1 cellular context compared by ENCODE assay signal in the genomic region with DNA sequence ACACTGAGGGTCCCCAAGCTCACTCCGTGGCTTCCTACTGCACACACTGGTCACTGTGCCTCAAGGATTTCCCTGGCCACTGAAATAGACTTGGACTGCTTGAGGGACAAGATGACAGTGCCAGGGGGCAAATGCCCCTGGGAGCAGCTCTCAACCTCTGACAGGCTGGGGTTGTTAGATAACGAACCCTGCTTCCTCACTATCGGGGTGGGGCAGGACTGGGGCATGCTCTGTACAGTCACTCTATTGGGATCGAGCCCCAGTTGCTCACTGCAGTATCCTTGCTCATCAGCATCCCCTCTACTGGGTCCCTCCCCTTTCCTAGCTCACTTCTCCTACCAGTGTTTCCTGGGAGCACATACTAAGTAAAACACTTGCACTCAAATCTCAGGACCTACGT.
TF ChIP-seq lines count a peak whose summit lies in the region.

No MANE protein-coding gene starts in this region.

TF ChIP-seq in K562, 482 proteins besides CTCF, POLR2A, EP300 and RAD21 (continued from another document):
- TF ChIP-seq, protein P1, sequence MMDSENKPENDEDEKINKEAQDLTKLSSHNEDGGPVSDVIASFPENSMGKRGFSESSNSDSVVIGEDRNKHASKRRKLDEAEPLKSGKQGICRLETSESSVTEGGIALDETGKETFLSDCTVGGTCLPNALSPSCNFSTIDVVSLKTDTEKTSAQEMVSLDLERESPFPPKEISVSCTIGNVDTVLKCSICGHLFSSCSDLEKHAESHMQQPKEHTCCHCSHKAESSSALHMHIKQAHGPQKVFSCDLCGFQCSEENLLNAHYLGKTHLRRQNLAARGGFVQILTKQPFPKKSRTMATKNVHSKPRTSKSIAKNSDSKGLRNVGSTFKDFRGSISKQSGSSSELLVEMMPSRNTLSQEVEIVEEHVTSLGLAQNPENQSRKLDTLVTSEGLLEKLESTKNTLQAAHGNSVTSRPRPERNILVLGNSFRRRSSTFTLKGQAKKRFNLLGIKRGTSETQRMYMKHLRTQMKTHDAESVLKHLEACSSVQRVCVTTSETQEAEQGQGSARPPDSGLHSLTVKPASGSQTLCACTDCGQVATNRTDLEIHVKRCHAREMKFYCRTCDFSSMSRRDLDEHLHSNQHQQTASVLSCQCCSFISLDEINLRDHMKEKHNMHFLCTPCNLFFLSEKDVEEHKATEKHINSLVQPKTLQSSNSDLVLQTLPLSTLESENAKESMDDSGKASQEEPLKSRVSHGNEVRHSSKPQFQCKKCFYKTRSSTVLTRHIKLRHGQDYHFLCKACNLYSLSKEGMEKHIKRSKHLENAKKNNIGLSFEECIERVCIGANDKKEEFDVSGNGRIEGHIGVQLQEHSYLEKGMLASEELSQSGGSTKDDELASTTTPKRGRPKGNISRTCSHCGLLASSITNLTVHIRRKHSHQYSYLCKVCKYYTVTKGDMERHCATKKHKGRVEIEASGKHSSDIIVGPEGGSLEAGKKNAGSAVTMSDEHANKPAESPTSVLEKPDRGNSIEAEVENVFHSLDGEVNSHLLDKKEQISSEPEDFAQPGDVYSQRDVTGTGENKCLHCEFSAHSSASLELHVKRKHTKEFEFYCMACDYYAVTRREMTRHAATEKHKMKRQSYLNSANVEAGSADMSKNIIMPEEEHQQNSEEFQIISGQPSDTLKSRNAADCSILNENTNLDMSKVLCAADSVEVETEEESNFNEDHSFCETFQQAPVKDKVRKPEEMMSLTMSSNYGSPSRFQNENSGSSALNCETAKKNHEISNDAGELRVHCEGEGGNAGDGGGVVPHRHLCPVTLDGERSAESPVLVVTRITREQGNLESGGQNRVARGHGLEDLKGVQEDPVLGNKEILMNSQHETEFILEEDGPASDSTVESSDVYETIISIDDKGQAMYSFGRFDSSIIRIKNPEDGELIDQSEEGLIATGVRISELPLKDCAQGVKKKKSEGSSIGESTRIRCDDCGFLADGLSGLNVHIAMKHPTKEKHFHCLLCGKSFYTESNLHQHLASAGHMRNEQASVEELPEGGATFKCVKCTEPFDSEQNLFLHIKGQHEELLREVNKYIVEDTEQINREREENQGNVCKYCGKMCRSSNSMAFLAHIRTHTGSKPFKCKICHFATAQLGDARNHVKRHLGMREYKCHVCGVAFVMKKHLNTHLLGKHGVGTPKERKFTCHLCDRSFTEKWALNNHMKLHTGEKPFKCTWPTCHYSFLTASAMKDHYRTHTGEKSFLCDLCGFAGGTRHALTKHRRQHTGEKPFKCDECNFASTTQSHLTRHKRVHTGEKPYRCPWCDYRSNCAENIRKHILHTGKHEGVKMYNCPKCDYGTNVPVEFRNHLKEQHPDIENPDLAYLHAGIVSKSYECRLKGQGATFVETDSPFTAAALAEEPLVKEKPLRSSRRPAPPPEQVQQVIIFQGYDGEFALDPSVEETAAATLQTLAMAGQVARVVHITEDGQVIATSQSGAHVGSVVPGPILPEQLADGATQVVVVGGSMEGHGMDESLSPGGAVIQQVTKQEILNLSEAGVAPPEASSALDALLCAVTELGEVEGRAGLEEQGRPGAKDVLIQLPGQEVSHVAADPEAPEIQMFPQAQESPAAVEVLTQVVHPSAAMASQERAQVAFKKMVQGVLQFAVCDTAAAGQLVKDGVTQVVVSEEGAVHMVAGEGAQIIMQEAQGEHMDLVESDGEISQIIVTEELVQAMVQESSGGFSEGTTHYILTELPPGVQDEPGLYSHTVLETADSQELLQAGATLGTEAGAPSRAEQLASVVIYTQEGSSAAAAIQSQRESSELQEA (IDR thresholded peaks at IDR 0.05; ENCODE audit: low read depth): no peak
- no peak for TF ChIP-seq ZNF253 (CRISPR knock-in tag; conservative IDR thresholded peaks at IDR 0.05)
- TF ChIP-seq SAFB2 (IDR thresholded peaks at IDR 0.05; ENCODE audit: borderline replicate concordance, low read depth, low read length, severe bottlenecking): no peak
- 0 out of 2 replicates have a peak, but pooled peaks have one; percentile 15 for TF ChIP-seq TAL1 (IDR thresholded peaks at IDR 0.05)
- TF ChIP-seq ZNF143 (CRISPR knock-in tag; IDR thresholded peaks at IDR 0.05): no peak
- TF ChIP-seq SMAD2 (IDR thresholded peaks at IDR 0.05; ENCODE audit: low read depth, low read length): no peak
- TF ChIP-seq BCL6 (CRISPR knock-in tag; IDR thresholded peaks at IDR 0.05): no peak
- no peak for TF ChIP-seq CREM (IDR thresholded peaks at IDR 0.05; ENCODE audit: low read depth)
- TF ChIP-seq ZNF707 (CRISPR knock-in tag; conservative IDR thresholded peaks at IDR 0.05): no peak
- TF ChIP-seq NCOA6 (IDR thresholded peaks at IDR 0.05): no peak
- TF ChIP-seq CBX3 (IDR thresholded peaks at IDR 0.05; ENCODE audit: borderline replicate concordance in 1 of 2, low read length in 2 of 2): no peak
- TF ChIP-seq ZBTB5 (IDR thresholded peaks at IDR 0.05): no peak
- TF ChIP-seq NRF1 (conservative IDR thresholded peaks at IDR 0.05 in 1 of 2, IDR thresholded peaks at IDR 0.05 in 1 of 2): peak in 1 of 2 experiments; percentile 54; a peak in 3 of 4 replicates
- TF ChIP-seq ZFP30 (CRISPR knock-in tag; IDR thresholded peaks at IDR 0.05; ENCODE audit: borderline replicate concordance): no peak
- TF ChIP-seq SRSF7 (optimal IDR thresholded peaks at IDR 0.05; ENCODE audit: low read depth, low read length): no peak
- TF ChIP-seq SMC3 (conservative IDR thresholded peaks at IDR 0.05; ENCODE audit: insufficient read depth, low read depth, low read length): no peak
- no peak for TF ChIP-seq MIER1 (IDR thresholded peaks at IDR 0.05; ENCODE audit: low read depth)
- no peak for TF ChIP-seq PPARD (CRISPR knock-in tag; IDR thresholded peaks at IDR 0.05)
- no peak for TF ChIP-seq PREB (CRISPR knock-in tag; IDR thresholded peaks at IDR 0.05)
- peak; percentile 34; the same call in 1 of the 2 replicates for TF ChIP-seq NCOR1 (IDR thresholded peaks at IDR 0.05)
- TF ChIP-seq CBFA2T2 (conservative IDR thresholded peaks at IDR 0.05): peak; percentile 32; the same call in 1 of the 2 replicates
- TF ChIP-seq E4F1 (CRISPR knock-in tag; IDR thresholded peaks at IDR 0.05; ENCODE audit: borderline replicate concordance): no peak
- no peak for TF ChIP-seq HNRNPH1 (optimal IDR thresholded peaks at IDR 0.05; ENCODE audit: low read depth, low read length)
- TF ChIP-seq ZFP36 (IDR thresholded peaks at IDR 0.05; ENCODE audit: low read depth, low read length, partially characterized antibody): no peak
- no peak for TF ChIP-seq KHSRP (IDR thresholded peaks at IDR 0.05)
- peak; percentile 32; the same call in 1 of the 2 replicates for TF ChIP-seq VEZF1 (CRISPR knock-in tag; IDR thresholded peaks at IDR 0.05)
- no peak for TF ChIP-seq ZNF263 (CRISPR knock-in tag; IDR thresholded peaks at IDR 0.05; ENCODE audit: borderline replicate concordance)
- 0 out of 2 replicates have a peak, but pooled peaks have one; percentile 49 for TF ChIP-seq MYNN (IDR thresholded peaks at IDR 0.05)
- no peak for TF ChIP-seq MYNN (CRISPR knock-in tag; IDR thresholded peaks at IDR 0.05)
- TF ChIP-seq ZNF197 (CRISPR knock-in tag; IDR thresholded peaks at IDR 0.05; ENCODE audit: low read depth): no peak
- TF ChIP-seq TCF3 (CRISPR knock-in tag; IDR thresholded peaks at IDR 0.05): peak; percentile 63
- TF ChIP-seq, protein P2, sequence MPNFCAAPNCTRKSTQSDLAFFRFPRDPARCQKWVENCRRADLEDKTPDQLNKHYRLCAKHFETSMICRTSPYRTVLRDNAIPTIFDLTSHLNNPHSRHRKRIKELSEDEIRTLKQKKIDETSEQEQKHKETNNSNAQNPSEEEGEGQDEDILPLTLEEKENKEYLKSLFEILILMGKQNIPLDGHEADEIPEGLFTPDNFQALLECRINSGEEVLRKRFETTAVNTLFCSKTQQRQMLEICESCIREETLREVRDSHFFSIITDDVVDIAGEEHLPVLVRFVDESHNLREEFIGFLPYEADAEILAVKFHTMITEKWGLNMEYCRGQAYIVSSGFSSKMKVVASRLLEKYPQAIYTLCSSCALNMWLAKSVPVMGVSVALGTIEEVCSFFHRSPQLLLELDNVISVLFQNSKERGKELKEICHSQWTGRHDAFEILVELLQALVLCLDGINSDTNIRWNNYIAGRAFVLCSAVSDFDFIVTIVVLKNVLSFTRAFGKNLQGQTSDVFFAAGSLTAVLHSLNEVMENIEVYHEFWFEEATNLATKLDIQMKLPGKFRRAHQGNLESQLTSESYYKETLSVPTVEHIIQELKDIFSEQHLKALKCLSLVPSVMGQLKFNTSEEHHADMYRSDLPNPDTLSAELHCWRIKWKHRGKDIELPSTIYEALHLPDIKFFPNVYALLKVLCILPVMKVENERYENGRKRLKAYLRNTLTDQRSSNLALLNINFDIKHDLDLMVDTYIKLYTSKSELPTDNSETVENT (CRISPR knock-in tag; IDR thresholded peaks at IDR 0.05): no peak
- TF ChIP-seq CBFA2T3 (IDR thresholded peaks at IDR 0.05): peak; percentile 72
- no peak for TF ChIP-seq HMGN3 (IDR thresholded peaks at IDR 0.05; ENCODE audit: borderline replicate concordance, extremely low read depth, insufficient read length, low read depth, low read length)
- TF ChIP-seq FOXJ3 (CRISPR knock-in tag; IDR thresholded peaks at IDR 0.05): no peak
- TF ChIP-seq MECOM (CRISPR knock-in tag; IDR thresholded peaks at IDR 0.05): no peak
- TF ChIP-seq GABPB2 (CRISPR knock-in tag; conservative IDR thresholded peaks at IDR 0.05): no peak
- no peak for TF ChIP-seq ARHGAP35 (IDR thresholded peaks at IDR 0.05; ENCODE audit: partially characterized antibody)
- no peak for TF ChIP-seq HINFP (tag; conservative IDR thresholded peaks at IDR 0.05; ENCODE audit: low read depth)
- no peak for TF ChIP-seq NCOA4 (IDR thresholded peaks at IDR 0.05; ENCODE audit: partially characterized antibody)
- no peak for TF ChIP-seq ZNF140 (CRISPR knock-in tag; IDR thresholded peaks at IDR 0.05)
- no peak for TF ChIP-seq CREB1 (IDR thresholded peaks at IDR 0.05)
- TF ChIP-seq CREB1 (CRISPR knock-in tag; IDR thresholded peaks at IDR 0.05): no peak
- no peak for TF ChIP-seq ZNF644 (tag; IDR thresholded peaks at IDR 0.05; ENCODE audit: low read depth)
- no peak for TF ChIP-seq NR1H2 (CRISPR knock-in tag; IDR thresholded peaks at IDR 0.05)
- TF ChIP-seq ARID1B (IDR thresholded peaks at IDR 0.05): peak; percentile 48; the same call in 1 of the 2 replicates
- TF ChIP-seq RBM15 (IDR thresholded peaks at IDR 0.05; ENCODE audit: insufficient read depth, low read length): no peak
